ENCODE assay signal across 18 cellular contexts in genomic region chr10:17067549-17068264, GRCh38.
DNase-seq lines count a peak whose midpoint lies in the region; ATAC-seq and TF ChIP-seq lines count a peak whose summit lies in the region.
"Had no signal": no experiment of that assay in that cellular context is flagged by ENCODE, and none has a peak within 500 bp of the region (broad histone marks: within the 10 kb centered on the region; RNA-seq: fewer than 3 reads in every experiment).

No MANE protein-coding gene starts in this region.

- H3K27me3 Mint-ChIP-seq in activated CD4-positive, alpha-beta T cell treated with anti-CD3 and anti-CD28 coated beads, Interleukin-2, amount 10 ng/mL, durations not matched to agents 24 days and 14 days: peaks cover 7% of the 10 kb centered on the region
- no peaks in the 10 kb centered on the region for H3K27me3 Mint-ChIP-seq in activated CD4-positive, alpha-beta T cell treated with anti-CD3 and anti-CD28 coated beads, Interleukin-2, amount 10 ng/mL, durations not matched to agents 7 days and 5 days

- H3K4me3 ChIP-seq in brain microvascular endothelial cell (ENCODE audit: low read depth, low read length) (no peak overlapping the region), osteoblast (ENCODE audit: insufficient read depth, low read length) (no peak overlapping the region), right cardiac atrium (ENCODE audit: low read length) (no peak overlapping the region), lower leg skin (ENCODE audit: low read depth, poor library complexity, severe bottlenecking) (no peak overlapping the region)
- H3K4me3 ChIP-seq: colonic mucosa, lung had no signal

- H2AFZ ChIP-seq in osteoblast (ENCODE audit: low read length): peak overlapping the region; percentile 72

- POLR2A ChIA-PET in activated CD4-positive, alpha-beta T cell treated with anti-CD3 and anti-CD28 coated beads, Interleukin-2, amount 10 ng/mL, durations not matched to agents 7 days and 5 days (lab: Charles Lee): no interaction called here

- H3K36me3 Mint-ChIP-seq in activated CD4-positive, alpha-beta T cell treated with anti-CD3 and anti-CD28 coated beads, Interleukin-2, amount 10 ng/mL, durations not matched to agents 24 days and 14 days (ENCODE audit: low read depth): no peaks in the 10 kb centered on the region
- peaks cover 17% of the 10 kb centered on the region for H3K36me3 Mint-ChIP-seq in activated CD4-positive, alpha-beta T cell treated with anti-CD3 and anti-CD28 coated beads, Interleukin-2, amount 10 ng/mL, durations not matched to agents 7 days and 5 days (ENCODE audit: low read depth)

- peaks cover 5% of the 10 kb centered on the region for H3K9me3 Mint-ChIP-seq in activated CD4-positive, alpha-beta T cell treated with anti-CD3 and anti-CD28 coated beads, Interleukin-2, amount 10 ng/mL, durations not matched to agents 24 days and 14 days
- no peaks in the 10 kb centered on the region for H3K9me3 Mint-ChIP-seq in activated CD4-positive, alpha-beta T cell treated with anti-CD3 and anti-CD28 coated beads, Interleukin-2, amount 10 ng/mL, durations not matched to agents 7 days and 5 days

- no peak for DNase-seq in activated CD4-positive, alpha-beta T cell treated with anti-CD3 and anti-CD28 coated beads, Interleukin-2, amount 10 ng/mL, durations not matched to agents 24 days and 14 days
- no peak for DNase-seq in activated CD4-positive, alpha-beta T cell treated with anti-CD3 and anti-CD28 coated beads, Interleukin-2, amount 10 ng/mL, durations not matched to agents 7 days and 5 days
- DNase-seq in M059J (ENCODE audit: low read depth): peak; percentile 4
- no peak for DNase-seq in brain microvascular endothelial cell
- DNase-seq in osteoblast (ENCODE audit: insufficient read length, low spot score, missing footprints): no peak
- DNase-seq in NCI-H748 (lab: John Stamatoyannopoulos, UW; ENCODE audit: unreplicated experiment): no peak
- DNase-seq in right cardiac atrium: no peak
- DNase-seq in lower leg skin (ENCODE audit: low spot score in 2 of 2): no peak
- DNase-seq: activated CD4-positive, CD25-positive, alpha-beta regulatory T cell treated with anti-CD3 and anti-CD28 coated beads, Interleukin-2, amount 50 U/mL, for 72 hours; amygdala; colonic mucosa; NCI-H1694 treated with DMSO at 0.1 percent for 48 hours; NCI-H446 treated with DMSO at 0.1 percent for 48 hours; nephron progenitor cell; Right ventricle myocardium superior; stimulated activated naive CD4-positive, alpha-beta T cell treated with Interleukin-2 at 50 U/mL for 16 hours; T-helper 9 cell had no signal

- ATAC-seq in right cardiac atrium: no peak

- TF ChIP-seq CTCF in brain microvascular endothelial cell (IDR thresholded peaks at IDR 0.05; ENCODE audit: low read depth, low read length, missing control alignments): no peak
- no peak for TF ChIP-seq CTCF in osteoblast (IDR thresholded peaks at IDR 0.05; ENCODE audit: extremely low read depth, low read depth, low read length)
- TF ChIP-seq CTCF in lower leg skin (IDR thresholded peaks at IDR 0.05): no peak

- peak overlapping the region; percentile 60 for H3K4me2 ChIP-seq in osteoblast (ENCODE audit: insufficient read depth, low read length)

- H3K79me2 ChIP-seq in osteoblast (ENCODE audit: insufficient read depth, low read length): no peaks in the 10 kb centered on the region

- in situ Hi-C loops in brain microvascular endothelial cell (cut with HindIII; ENCODE audit: low pct_ligation_motif_present, low sequenced_read_pairs): no loop called here

- H3K27ac Mint-ChIP-seq in activated CD4-positive, alpha-beta T cell treated with anti-CD3 and anti-CD28 coated beads, Interleukin-2, amount 10 ng/mL, durations not matched to agents 24 days and 14 days: no peak overlapping the region
- no peak overlapping the region for H3K27ac Mint-ChIP-seq in activated CD4-positive, alpha-beta T cell treated with anti-CD3 and anti-CD28 coated beads, Interleukin-2, amount 10 ng/mL, durations not matched to agents 7 days and 5 days
- H3K27ac Mint-ChIP-seq: nephron progenitor cell had no signal

- no peaks in the 10 kb centered on the region for H4K20me1 ChIP-seq in osteoblast (ENCODE audit: insufficient read depth, low read length)

- CTCF ChIA-PET in activated CD4-positive, alpha-beta T cell treated with anti-CD3 and anti-CD28 coated beads, Interleukin-2, amount 10 ng/mL, durations not matched to agents 7 days and 5 days (lab: Charles Lee): no interaction called here

- H3K9me3 ChIP-seq in osteoblast (ENCODE audit: low read depth, low read length) (no peaks in the 10 kb centered on the region), right cardiac atrium (ENCODE audit: control insufficient read depth, low read length) (no peaks in the 10 kb centered on the region)
- H3K9me3 ChIP-seq: colonic mucosa had no signal

- H3K4me1 ChIP-seq in osteoblast (ENCODE audit: insufficient read depth, low read length) (peaks cover 28% of the 10 kb centered on the region), right cardiac atrium (ENCODE audit: control insufficient read depth, insufficient read depth, low read length) (peaks cover 2% of the 10 kb centered on the region)
- H3K4me1 ChIP-seq: colonic mucosa had no signal

- H3K27ac ChIP-seq in brain microvascular endothelial cell (peak overlapping the region; percentile 28), osteoblast (ENCODE audit: low read depth, low read length) (peak overlapping the region; percentile 27), right cardiac atrium (ENCODE audit: low read length) (no peak overlapping the region)
- H3K27ac ChIP-seq: colonic mucosa had no signal

- H3K27me3 ChIP-seq in brain microvascular endothelial cell (replicated peaks) (no peaks in the 10 kb centered on the region), osteoblast (ENCODE audit: insufficient read depth, low read length) (no peaks in the 10 kb centered on the region), right cardiac atrium (ENCODE audit: control insufficient read depth, insufficient read depth) (no peaks in the 10 kb centered on the region)
- H3K27me3 ChIP-seq: colonic mucosa had no signal

- WGBS in right cardiac atrium: 64% methylated on average over 9 of the region's 9 CpGs
- 70 to 71% methylated on average over 9 of the region's 9 CpGs for WGBS in lower leg skin, 2 donors

- H3K4me1 Mint-ChIP-seq in activated CD4-positive, alpha-beta T cell treated with anti-CD3 and anti-CD28 coated beads, Interleukin-2, amount 10 ng/mL, durations not matched to agents 24 days and 14 days: peaks cover 15% of the 10 kb centered on the region
- peaks cover 29% of the 10 kb centered on the region for H3K4me1 Mint-ChIP-seq in activated CD4-positive, alpha-beta T cell treated with anti-CD3 and anti-CD28 coated beads, Interleukin-2, amount 10 ng/mL, durations not matched to agents 7 days and 5 days

- peak overlapping the region; percentile 1 for H3K4me3 Mint-ChIP-seq in activated CD4-positive, alpha-beta T cell treated with anti-CD3 and anti-CD28 coated beads, Interleukin-2, amount 10 ng/mL, durations not matched to agents 24 days and 14 days
- no peak overlapping the region for H3K4me3 Mint-ChIP-seq in activated CD4-positive, alpha-beta T cell treated with anti-CD3 and anti-CD28 coated beads, Interleukin-2, amount 10 ng/mL, durations not matched to agents 7 days and 5 days
- H3K4me3 Mint-ChIP-seq: nephron progenitor cell had no signal

- H3K36me3 ChIP-seq in brain microvascular endothelial cell (replicated peaks) (no peaks in the 10 kb centered on the region), osteoblast (ENCODE audit: insufficient read depth, low read length) (no peaks in the 10 kb centered on the region)
- H3K36me3 ChIP-seq: colonic mucosa had no signal

- intact Hi-C loops in activated CD4-positive, alpha-beta T cell treated with anti-CD3 and anti-CD28 coated beads, Interleukin-2, amount 10 ng/mL, durations not matched to agents 24 days and 14 days (cut with micrococcal nuclease): loop anchor here (5.0 kb wide), 1 partner anchor 75 kb away; no protein-coding TSS in a partner anchor
- intact Hi-C loops in right cardiac atrium (cut with DNase I): no loop called here
- intact Hi-C loops in lower leg skin (cut with DNase I; ENCODE audit: low total_unique reads): no loop called here

- TF ChIP-seq POLR2A in lower leg skin (IDR thresholded peaks at IDR 0.05): no peak
